Comparison of ENCODE assay signal across 10 cellular contexts in the genomic region with DNA sequence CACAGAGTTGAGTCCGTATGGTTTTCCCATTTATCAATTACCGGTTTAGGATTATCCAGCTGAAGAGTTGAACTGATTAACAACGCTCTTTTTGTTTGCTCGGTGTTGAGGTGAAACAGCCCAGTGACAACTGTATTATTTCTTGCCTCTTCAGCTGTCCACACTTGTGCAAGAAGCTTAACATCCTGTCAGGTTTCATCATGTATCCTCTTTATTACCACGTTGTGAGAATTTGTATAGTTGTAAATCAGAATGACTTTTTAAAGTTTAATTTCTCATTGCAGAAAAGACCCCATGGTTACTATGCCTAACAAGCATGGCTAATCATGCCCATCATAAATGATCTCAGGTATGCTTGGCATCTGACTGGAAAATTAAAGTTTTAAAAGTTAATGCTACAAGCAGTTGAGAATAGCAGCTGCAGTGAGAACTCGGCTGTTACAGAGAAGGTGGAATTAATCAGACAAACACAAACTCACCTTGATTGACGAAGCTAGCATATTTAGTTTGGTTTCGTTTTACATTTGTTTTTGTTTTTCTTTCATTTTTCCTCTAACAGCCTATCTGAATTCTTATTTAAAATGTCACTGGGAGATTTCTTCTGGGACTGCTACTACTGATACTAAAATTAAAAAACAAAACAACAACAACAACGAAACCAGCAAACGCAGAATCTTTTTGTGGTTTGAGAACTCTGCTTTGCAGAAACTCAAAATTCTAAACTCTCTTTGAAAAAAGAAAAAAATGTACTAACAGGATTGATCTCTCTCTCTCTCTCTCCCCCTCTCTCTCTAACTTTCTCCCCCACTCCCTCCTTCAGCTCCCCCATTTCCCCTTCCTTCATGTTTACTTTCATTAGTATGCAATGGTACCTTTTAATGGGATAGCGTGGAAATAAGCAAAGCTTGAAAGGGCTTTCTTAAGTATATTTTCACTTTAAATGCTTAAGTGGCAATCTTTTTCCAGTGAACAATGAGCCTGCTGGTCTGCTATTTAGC.
A peak's percentile ranks its signal among the peaks of the same experiment; 100 is the strongest.
DNase-seq lines count a peak whose midpoint lies in the region; ATAC-seq and TF ChIP-seq lines count a peak whose summit lies in the region.
"Had no signal": no experiment of that assay in that cellular context is flagged by ENCODE, and none has a peak within 500 bp of the region (broad histone marks: within the 10 kb centered on the region; RNA-seq: fewer than 3 reads in every experiment).

No MANE protein-coding gene starts in this region.

- no peaks in the 10 kb centered on the region for H3K27me3 Mint-ChIP-seq in nephron progenitor cell (ENCODE audit: low read depth, poor library complexity)
- H3K27me3 Mint-ChIP-seq: activated CD4-positive, alpha-beta memory T cell treated with anti-CD3 and anti-CD28 coated beads, Interleukin-2, amount 10 ng/mL, durations not matched to agents 7 days and 5 days had no signal

- H3K4me3 ChIP-seq in MG63: peak overlapping the region; percentile 25
- peak overlapping the region; percentile 40 for H3K4me3 ChIP-seq in choroid plexus epithelial cell (ENCODE audit: low read depth, low read length)

- in situ Hi-C loops in GM13976 (cut with MboI; ENCODE audit: low sequenced_read_pairs, unreplicated experiment): no loop called here

- H3K27me3 ChIP-seq in MG63: peaks cover 6% of the 10 kb centered on the region; the same call in 1 of the 2 replicates

- peak overlapping the region; percentile 40 for H3K27ac Mint-ChIP-seq in nephron progenitor cell
- H3K27ac Mint-ChIP-seq: activated CD4-positive, alpha-beta memory T cell treated with anti-CD3 and anti-CD28 coated beads, Interleukin-2, amount 10 ng/mL, durations not matched to agents 7 days and 5 days had no signal

- H3K36me3 Mint-ChIP-seq in nephron progenitor cell (ENCODE audit: low read depth): no peaks in the 10 kb centered on the region

- no peak for ATAC-seq in stimulated activated naive CD8-positive, alpha-beta T cell treated with anti-CD3 and anti-CD28 coated beads, Interleukin-15, Interleukin-2, amounts not matched to agents 100 U/mL and 50 U/mL, for 24 hours
- ATAC-seq in GM18498 (IDR thresholded peaks at IDR 0.05; ENCODE audit: unreplicated experiment): no peak

- no peaks in the 10 kb centered on the region for H3K9me3 ChIP-seq in MG63

- DNase-seq in DMS53 (lab: John Stamatoyannopoulos, UW) (peak; percentile 53), MG63 (no peak), choroid plexus epithelial cell (ENCODE audit: low read depth) (peak; percentile 14), nephron progenitor cell (no peak), GM13976 (ENCODE audit: low spot score) (no peak), inferior parietal cortex (ENCODE audit: extremely low spot score) (no peak)
- no peak for DNase-seq in stimulated activated naive CD8-positive, alpha-beta T cell treated with anti-CD3 and anti-CD28 coated beads, Interleukin-15, Interleukin-2, amounts not matched to agents 100 U/mL and 50 U/mL, for 24 hours
- DNase-seq: activated CD4-positive, alpha-beta memory T cell treated with anti-CD3 and anti-CD28 coated beads, Interleukin-2, amount 10 ng/mL, durations not matched to agents 7 days and 5 days; erythroblast had no signal

- peak overlapping the region; percentile 70 for H3K4me3 Mint-ChIP-seq in nephron progenitor cell
- H3K4me3 Mint-ChIP-seq: activated CD4-positive, alpha-beta memory T cell treated with anti-CD3 and anti-CD28 coated beads, Interleukin-2, amount 10 ng/mL, durations not matched to agents 7 days and 5 days had no signal

- no peak for TF ChIP-seq CTCF in choroid plexus epithelial cell (conservative IDR thresholded peaks at IDR 0.05; ENCODE audit: low read depth, low read length)
- TF ChIP-seq CTCF in nephron progenitor cell (IDR thresholded peaks at IDR 0.05): no peak
- no peak for TF ChIP-seq CTCF in GM13976 (IDR thresholded peaks at IDR 0.05; ENCODE audit: borderline replicate concordance, control extremely low read depth, extremely low read depth, insufficient read depth, missing control alignments)

- H3K36me3 ChIP-seq in MG63: no peaks in the 10 kb centered on the region

- no peaks in the 10 kb centered on the region for H3K9me3 Mint-ChIP-seq in nephron progenitor cell

- H3K4me1 Mint-ChIP-seq in nephron progenitor cell: peaks cover 32% of the 10 kb centered on the region
- H3K4me1 Mint-ChIP-seq: activated CD4-positive, alpha-beta memory T cell treated with anti-CD3 and anti-CD28 coated beads, Interleukin-2, amount 10 ng/mL, durations not matched to agents 7 days and 5 days had no signal

Comparison
In these comparisons a context has a peak if more than half of its experiments do, and no peak if none do; other contexts are left out.
1. DNase-seq: peak in DMS53 (single experiment) and choroid plexus epithelial cell (single experiment); none in MG63 (single experiment), nephron progenitor cell (single experiment), stimulated activated naive CD8-positive, alpha-beta T cell treated with anti-CD3 and anti-CD28 coated beads, Interleukin-15, Interleukin-2, amounts not matched to agents 100 U/mL and 50 U/mL, for 24 hours (single experiment), GM13976 (single experiment) and inferior parietal cortex (single experiment).